In the genomic region with DNA sequence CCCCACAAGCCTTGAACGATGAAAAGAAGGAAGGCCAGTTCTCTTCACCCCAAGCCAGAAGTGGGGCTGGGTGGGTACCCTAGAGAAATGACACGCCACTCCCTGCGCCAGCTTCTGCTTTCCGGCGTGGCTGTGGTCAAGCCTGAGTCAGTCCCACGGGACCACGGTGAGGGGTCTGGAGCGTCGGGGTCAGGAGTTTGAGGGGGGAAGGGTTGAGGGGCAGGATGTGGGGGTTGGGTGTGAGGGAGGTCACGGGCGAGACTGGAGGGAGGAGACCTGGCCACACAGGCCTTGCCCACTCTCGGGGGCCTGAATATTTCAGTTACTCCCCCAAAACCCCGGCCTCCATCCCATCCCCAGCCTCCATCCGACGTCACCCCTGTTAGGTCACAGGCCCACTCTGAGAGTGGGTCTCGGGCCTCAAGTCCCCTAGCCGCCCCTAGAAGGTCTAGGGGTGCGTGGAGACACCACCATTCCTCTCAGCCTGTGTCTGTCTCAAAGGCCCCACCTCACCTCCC, we compare ENCODE assay signal across 7 cellular contexts. TPM values are rescaled to one million over a fixed set of nuclear protein-coding genes. Genes with fewer than 3 reads are reported as not detected.
DNase-seq lines count a peak whose midpoint lies in the region; ATAC-seq lines count a peak whose summit lies in the region.

No MANE protein-coding gene starts in this region.

- peak overlapping the region; percentile 91 for H2AFZ ChIP-seq in neuronal stem cell (ENCODE audit: low read length)

- H3K9me3 ChIP-seq in MG63 (no peaks in the 10 kb centered on the region), endocrine pancreas (ENCODE audit: control insufficient read depth, low read length) (no peaks in the 10 kb centered on the region), neuronal stem cell (replicated peaks in 1 of 2; ENCODE audit: control insufficient read depth in 2 of 2, insufficient read depth in 1 of 2, low read depth in 1 of 2, low read length in 2 of 2) (no peaks in the 10 kb centered on the region)

- no peak overlapping the region for H2BK120ac ChIP-seq in neuronal stem cell (ENCODE audit: low read depth, low read length)

- WGBS in neuronal stem cell (ENCODE audit: extremely low coverage in 2 of 2, insufficient read length in 2 of 2, insufficient replicate concordance in 1 of 2), 2 donors, result no CpG with 5 or more reads among the region's 18 CpGs

- H3K4me1 ChIP-seq in endocrine pancreas (ENCODE audit: control insufficient read depth, insufficient read depth, low read length), result no peaks in the 10 kb centered on the region
- peaks cover 3 to 8% of the 10 kb centered on the region in 2 donors for H3K4me1 ChIP-seq in neuronal stem cell (ENCODE audit: control insufficient read depth in 2 of 2, insufficient read depth in 1 of 2, low read depth in 1 of 2, low read length in 2 of 2)

- H3K4me2 ChIP-seq in neuronal stem cell (ENCODE audit: insufficient read depth, low read length, poor library complexity, severe bottlenecking), result peak overlapping the region; percentile 24

- peak overlapping the region; percentile 88 for H2AK5ac ChIP-seq in neuronal stem cell (ENCODE audit: low read depth, low read length)

- H3K36me3 ChIP-seq in MG63 (peaks cover 13% of the 10 kb centered on the region), endocrine pancreas (ENCODE audit: control insufficient read depth, insufficient read depth, low read length) (no peaks in the 10 kb centered on the region), neuronal stem cell (replicated peaks in 1 of 2; ENCODE audit: control insufficient read depth in 2 of 2, insufficient read depth in 2 of 2, low read length in 2 of 2) (peaks cover 13 to 23% of the 10 kb centered on the region in 2 donors)

- ATAC-seq in GM21360 (IDR thresholded peaks at IDR 0.05; ENCODE audit: unreplicated experiment), result peak; percentile 15

- no peaks in the 10 kb centered on the region for H3K27me3 ChIP-seq in MG63
- H3K27me3 ChIP-seq in endocrine pancreas (ENCODE audit: control insufficient read depth, insufficient read depth, low read length), result no peaks in the 10 kb centered on the region
- H3K27me3 ChIP-seq in neuronal stem cell (ENCODE audit: control insufficient read depth in 3 of 3, insufficient read depth in 3 of 3, low read depth in 1 of 3, low read length in 3 of 3), result peaks cover 3 to 27% (median 25%) of the 10 kb centered on the region in 3 experiments

- peak overlapping the region; percentile 55 for H3K23ac ChIP-seq in neuronal stem cell (ENCODE audit: low read depth, low read length, poor library complexity)

- H2BK15ac ChIP-seq in neuronal stem cell (ENCODE audit: low read length), result peak overlapping the region; percentile 72

- no peak overlapping the region for H3K27ac ChIP-seq in neuronal stem cell (replicated peaks; ENCODE audit: low read length)

- no peak for DNase-seq in MG63
- DNase-seq in neuronal stem cell (ENCODE audit: low spot score), result no peak
- no peak for DNase-seq in kidney tubule cell (ENCODE audit: low spot score)
- DNase-seq in SKM-1 treated with dmso at 0.1 percent for 144 hours (lab: John Stamatoyannopoulos, UW; ENCODE audit: unreplicated experiment), result no peak
- DNase-seq in NCI-H1105 treated with DMSO at 0.1 percent for 48 hours (lab: John Stamatoyannopoulos, UW), result no peak

- H3K79me1 ChIP-seq in neuronal stem cell (ENCODE audit: low read depth, low read length), result peaks cover 4% of the 10 kb centered on the region

- H3K4me3 ChIP-seq in MG63 (peak overlapping the region; percentile 56), endocrine pancreas (ENCODE audit: control insufficient read depth, insufficient read depth, low read length) (no peak overlapping the region), neuronal stem cell (ENCODE audit: low read length in 2 of 2) (no peak overlapping the region)

- H4K91ac ChIP-seq in neuronal stem cell (ENCODE audit: low read depth, low read length, poor library complexity), result peak overlapping the region; percentile 50

- H3K9ac ChIP-seq in endocrine pancreas (ENCODE audit: control insufficient read depth, insufficient read depth, low read length) (peak overlapping the region; percentile 62), neuronal stem cell (ENCODE audit: low read depth, low read length, poor library complexity) (no peak overlapping the region)

- H2BK12ac ChIP-seq in neuronal stem cell (ENCODE audit: low read length), result peak overlapping the region; percentile 80

- peak overlapping the region; percentile 66 for H2BK5ac ChIP-seq in neuronal stem cell (ENCODE audit: low read length)

- H3K4ac ChIP-seq in neuronal stem cell (ENCODE audit: low read length), result no peak overlapping the region

- peak overlapping the region; percentile 94 for H3K18ac ChIP-seq in neuronal stem cell (ENCODE audit: low read length)

- no peak overlapping the region for H4K8ac ChIP-seq in neuronal stem cell (ENCODE audit: low read depth, low read length)

- H3K14ac ChIP-seq in neuronal stem cell (ENCODE audit: low read length), result no peak overlapping the region

RNA-seq across cellular contexts. Expression of a gene that starts 0.5 kb away (rescaled TPM):
- total RNA-seq in MG63 (2014; rRNA removed; shearing (Covaris generic); ENCODE audit: low replicate concordance), result 1.0 TPM in 1 of 2 replicates, not detected in the other
- 0.79 TPM for polyA plus RNA-seq in neuronal stem cell (2013, experiment 1 of 2)
- 0.73 TPM for polyA plus RNA-seq in neuronal stem cell (2013, experiment 2 of 2)

RNA-seq across cellular contexts. Expression of a gene that starts 19.9 kb away (rescaled TPM):
- total RNA-seq in MG63 (2014; rRNA removed; shearing (Covaris generic); ENCODE audit: low replicate concordance), result 8.2 and 29.5 TPM in 2 replicates
- 21.4 TPM for polyA plus RNA-seq in neuronal stem cell (2013, experiment 1 of 2)
- polyA plus RNA-seq in neuronal stem cell (2013, experiment 2 of 2), result 20.5 TPM

RNA-seq across cellular contexts. Expression of a gene that starts 20.1 kb away (rescaled TPM):
- 4.2 and 13.2 TPM in 2 replicates for total RNA-seq in MG63 (2014; rRNA removed; shearing (Covaris generic); ENCODE audit: low replicate concordance)
- polyA plus RNA-seq in neuronal stem cell (2013, experiment 1 of 2), result 52.3 TPM
- 51.8 TPM for polyA plus RNA-seq in neuronal stem cell (2013, experiment 2 of 2)

RNA-seq across cellular contexts. Expression of a gene that starts 30.7 kb away (rescaled TPM):
- total RNA-seq in MG63 (2014; rRNA removed; shearing (Covaris generic); ENCODE audit: low replicate concordance), result 0.99 TPM in 1 of 2 replicates, not detected in the other
- 3.4 TPM for polyA plus RNA-seq in neuronal stem cell (2013, experiment 1 of 2)
- polyA plus RNA-seq in neuronal stem cell (2013, experiment 2 of 2), result 4.3 TPM

RNA-seq across cellular contexts. Expression of a gene that starts 53.1 kb away (rescaled TPM):
- not detected in 2 replicates for total RNA-seq in MG63 (2014; rRNA removed; shearing (Covaris generic); ENCODE audit: low replicate concordance)
- polyA plus RNA-seq in neuronal stem cell (2013, experiment 1 of 2), result 0.14 TPM
- 0.12 TPM for polyA plus RNA-seq in neuronal stem cell (2013, experiment 2 of 2)
